Comparison of ENCODE assay signal across 12 cellular contexts in the genomic region with DNA sequence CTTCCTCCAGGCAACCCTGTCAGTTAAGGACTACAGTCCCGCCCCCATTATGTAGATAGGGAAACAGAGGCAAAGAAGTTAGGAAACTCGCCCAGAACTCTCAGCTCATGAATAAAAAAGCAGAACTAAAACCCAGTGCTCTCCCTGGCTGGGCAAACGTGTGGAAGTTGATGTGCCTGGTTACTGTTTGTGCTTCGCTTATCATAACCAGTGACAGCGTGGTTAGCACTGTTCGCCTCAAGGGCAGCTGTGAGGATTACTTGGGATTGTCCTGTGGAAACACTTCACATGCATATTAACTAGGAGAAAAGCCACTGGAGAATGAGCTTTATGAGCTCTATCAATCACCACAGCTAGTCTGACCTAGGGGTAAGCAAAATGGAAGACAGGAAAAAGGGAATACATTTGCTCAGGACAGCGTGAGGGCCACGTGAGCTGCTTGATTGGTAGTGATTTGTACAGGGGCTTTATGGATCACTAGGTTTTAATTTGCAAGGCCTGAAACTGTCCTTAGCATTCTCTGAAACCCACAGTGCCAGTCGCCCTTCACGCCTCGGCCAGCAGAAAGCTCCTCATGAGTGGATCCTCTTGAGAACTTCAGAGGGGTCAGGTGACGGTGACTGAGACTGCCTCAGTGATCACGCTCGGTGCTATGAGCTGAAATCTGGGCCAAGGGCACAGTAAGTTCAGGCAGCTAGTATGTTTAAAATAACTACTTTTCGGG. TPM values are rescaled to one million over a fixed set of nuclear protein-coding genes. Genes with fewer than 3 reads are reported as not detected.
DNase-seq lines count a peak whose midpoint lies in the region; ATAC-seq and TF ChIP-seq lines count a peak whose summit lies in the region.
"Had no signal": no experiment of that assay in that cellular context is flagged by ENCODE, and none has a peak within 500 bp of the region (broad histone marks: within the 10 kb centered on the region; RNA-seq: fewer than 3 reads in every experiment).

No MANE protein-coding gene starts in this region.

- 44 to 57% methylated on average over 12 to 15 of the region's 15 CpGs for WGBS in thyroid gland, 2 donors

- H3K9me3 ChIP-seq in thyroid gland = no peaks in the 10 kb centered on the region
- H3K9me3 ChIP-seq: upper lobe of left lung had no signal

- H3K27ac Mint-ChIP-seq in activated CD8-positive, alpha-beta memory T cell treated with anti-CD3 and anti-CD28 coated beads, Interleukin-2, amount 10 ng/mL, durations not matched to agents 7 days and 5 days = peak overlapping the region; percentile 27

- DNase-seq in activated CD8-positive, alpha-beta memory T cell treated with anti-CD3 and anti-CD28 coated beads, Interleukin-2, amount 10 ng/mL, durations not matched to agents 7 days and 5 days = no peak
- no peak for DNase-seq in activated CD8-positive, alpha-beta memory T cell treated with anti-CD3 and anti-CD28 coated beads, Interleukin-2, amount 50 U/mL, for 4 hours
- DNase-seq in left lobe of liver (ENCODE audit: low spot score) (no peak), thyroid gland (peak; percentile 94 to 95), foreskin keratinocyte (no peak)
- DNase-seq: aorta, NCI-H1048 had no signal

- ATAC-seq in activated CD8-positive, alpha-beta memory T cell treated with anti-CD3 and anti-CD28 coated beads, Interleukin-2, amount 10 ng/mL, durations not matched to agents 7 days and 5 days = no peak
- peak; percentile 17 for ATAC-seq in left lobe of liver
- ATAC-seq in foreskin keratinocyte = no peak
- ATAC-seq in HG03439 (IDR thresholded peaks at IDR 0.05; ENCODE audit: unreplicated experiment) = no peak
- ATAC-seq in HG02763 (IDR thresholded peaks at IDR 0.05; ENCODE audit: unreplicated experiment) = no peak

- H3K27ac ChIP-seq in VCaP (0 out of 2 replicates have a peak overlapping the region, but pooled peaks have one; percentile 51), thyroid gland (peak overlapping the region; percentile 76 to 94 (median 81)), foreskin keratinocyte (no peak overlapping the region)

- peaks cover 19% of the 10 kb centered on the region for H3K4me1 Mint-ChIP-seq in activated CD8-positive, alpha-beta memory T cell treated with anti-CD3 and anti-CD28 coated beads, Interleukin-2, amount 10 ng/mL, durations not matched to agents 7 days and 5 days

- H3K36me3 ChIP-seq in thyroid gland = peaks cover 16% of the 10 kb centered on the region in 2 donors

- H3K27me3 ChIP-seq in thyroid gland (no peaks in the 10 kb centered on the region), foreskin keratinocyte (no peaks in the 10 kb centered on the region)
- H3K27me3 ChIP-seq: upper lobe of left lung had no signal

- no peaks in the 10 kb centered on the region for H3K9me3 Mint-ChIP-seq in activated CD8-positive, alpha-beta memory T cell treated with anti-CD3 and anti-CD28 coated beads, Interleukin-2, amount 10 ng/mL, durations not matched to agents 7 days and 5 days (ENCODE audit: low read depth)

- H3K4me3 Mint-ChIP-seq in activated CD8-positive, alpha-beta memory T cell treated with anti-CD3 and anti-CD28 coated beads, Interleukin-2, amount 10 ng/mL, durations not matched to agents 7 days and 5 days = no peak overlapping the region

- H3K4me1 ChIP-seq in thyroid gland = peaks cover 34 to 38% of the 10 kb centered on the region in 2 donors
- peaks cover 32% of the 10 kb centered on the region for H3K4me1 ChIP-seq in foreskin keratinocyte

- H3K4me3 ChIP-seq in thyroid gland (replicated peaks in 1 of 3) = no peak overlapping the region
- H3K4me3 ChIP-seq: skin epidermis, upper lobe of left lung had no signal

- TF ChIP-seq CTCF in VCaP (conservative IDR thresholded peaks at IDR 0.05) (no peak), thyroid gland (IDR thresholded peaks at IDR 0.05) (no peak), foreskin keratinocyte (conservative IDR thresholded peaks at IDR 0.05) (no peak)

- CTCF ChIA-PET in activated CD8-positive, alpha-beta memory T cell treated with anti-CD3 and anti-CD28 coated beads, Interleukin-2, amount 10 ng/mL, durations not matched to agents 7 days and 5 days (lab: Charles Lee) = interaction anchor here (1.1 to 1.3 kb wide), 3 partner anchors 12 to 37 kb away, joined by 3 to 4 read pairs (median 3); no protein-coding TSS in a partner anchor

- intact Hi-C loops in thyroid gland (cut with DNase I) = no loop called here

- H3K27me3 Mint-ChIP-seq in activated CD8-positive, alpha-beta memory T cell treated with anti-CD3 and anti-CD28 coated beads, Interleukin-2, amount 10 ng/mL, durations not matched to agents 7 days and 5 days = no peaks in the 10 kb centered on the region

- TF ChIP-seq POLR2A in thyroid gland (IDR thresholded peaks at IDR 0.05) = no peak

- H3K36me3 Mint-ChIP-seq in activated CD8-positive, alpha-beta memory T cell treated with anti-CD3 and anti-CD28 coated beads, Interleukin-2, amount 10 ng/mL, durations not matched to agents 7 days and 5 days = peaks cover 19% of the 10 kb centered on the region

RNA-seq across cellular contexts. Expression of gene CYB5D2, which starts 19.9 kb away (rescaled TPM):
- 1 to 10 TPM; 7.2 to 8.6 TPM for total RNA-seq in activated CD8-positive, alpha-beta memory T cell treated with anti-CD3 and anti-CD28 coated beads, Interleukin-2, amount 10 ng/mL, durations not matched to agents 7 days and 5 days
- total RNA-seq in left lobe of liver = 18.8 TPM
- 10 to 100 TPM; 45.9 to 62.8 (median 51.6) TPM for total RNA-seq in thyroid gland
- total RNA-seq in foreskin keratinocyte = 5.1 and 6.5 TPM in 2 replicates
- polyA plus RNA-seq in foreskin keratinocyte = 5.6 and 7.5 TPM in 2 replicates

RNA-seq across cellular contexts. Expression of gene ZZEF1, which starts 20.1 kb away (rescaled TPM):
- 10 to 100 TPM; 49.6 to 61.9 TPM for total RNA-seq in activated CD8-positive, alpha-beta memory T cell treated with anti-CD3 and anti-CD28 coated beads, Interleukin-2, amount 10 ng/mL, durations not matched to agents 7 days and 5 days
- 19.1 TPM for total RNA-seq in left lobe of liver
- total RNA-seq in thyroid gland = 100 to 1,000 TPM in 2 of 4 donors, 10 to 100 TPM in 2; 65.0 to 114 (median 88.4) TPM
- total RNA-seq in foreskin keratinocyte = 19.6 and 20.7 TPM in 2 replicates
- 2.8 and 3.2 TPM in 2 replicates for polyA plus RNA-seq in foreskin keratinocyte

Comparison
In these comparisons a context has a peak if more than half of its experiments do, and no peak if none do; other contexts are left out.
1. DNase-seq: peak in thyroid gland (2 of 2); none in activated CD8-positive, alpha-beta memory T cell treated with anti-CD3 and anti-CD28 coated beads, Interleukin-2, amount 10 ng/mL, durations not matched to agents 7 days and 5 days (single experiment), activated CD8-positive, alpha-beta memory T cell treated with anti-CD3 and anti-CD28 coated beads, Interleukin-2, amount 50 U/mL, for 4 hours (single experiment), left lobe of liver (single experiment) and foreskin keratinocyte (0 of 2).